ENCODE assay signal across 9 cellular contexts in the genomic region with DNA sequence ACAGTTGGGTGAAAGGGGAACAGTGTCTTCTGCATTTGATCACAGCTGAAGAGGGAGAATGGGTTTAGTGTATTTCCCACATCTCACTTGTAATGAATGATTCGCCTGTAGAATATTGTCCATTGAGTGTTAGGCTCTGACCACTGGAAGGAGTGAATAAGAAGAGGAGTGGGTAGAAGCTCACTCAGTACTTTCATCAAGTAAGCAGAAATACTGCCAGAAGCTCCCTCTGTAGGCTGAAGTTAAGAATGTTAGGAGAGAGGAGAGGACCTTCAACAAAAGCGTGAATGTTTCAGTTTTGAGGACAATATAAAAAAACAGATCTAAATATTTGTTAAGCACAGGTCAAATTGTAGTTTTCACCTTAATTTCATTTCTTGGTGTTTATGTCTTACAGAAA. TPM values are rescaled to one million over a fixed set of nuclear protein-coding genes. Genes with fewer than 3 reads are reported as not detected.
A peak's percentile ranks its signal among the peaks of the same experiment; 100 is the strongest.
DNase-seq lines count a peak whose midpoint lies in the region; FAIRE-seq and TF ChIP-seq lines count a peak whose summit lies in the region.
"Had no signal": no experiment of that assay in that cellular context is flagged by ENCODE, and none has a peak within 500 bp of the region (broad histone marks: within the 10 kb centered on the region; RNA-seq: fewer than 3 reads in every experiment).

No MANE protein-coding gene starts in this region.

- H3F3A ChIP-seq in neural progenitor cell (ENCODE audit: low read depth), result peaks cover 10% of the 10 kb centered on the region

- no peak overlapping the region for H2AFZ ChIP-seq in neural progenitor cell (replicated peaks)

- no peak overlapping the region for H3K4me3 Mint-ChIP-seq in neural progenitor cell

- no peak overlapping the region for H3K4me2 ChIP-seq in neural progenitor cell

- peaks cover 12% of the 10 kb centered on the region for H3K36me3 Mint-ChIP-seq in neural progenitor cell

- no peaks in the 10 kb centered on the region for H3K27me3 Mint-ChIP-seq in neural progenitor cell (ENCODE audit: insufficient read depth, low read depth)

- FAIRE-seq in G401.6 (lab: Jason Lieb, UNC), result peak; percentile 64

- peak; percentile 15 for DNase-seq in MV-4-11 (lab: John Stamatoyannopoulos, UW)
- no peak for DNase-seq in colonic mucosa
- DNase-seq in neural progenitor cell (ENCODE audit: low spot score), result peak; percentile 37
- no peak for DNase-seq in COR-L47 (lab: John Stamatoyannopoulos, UW)
- no peak for DNase-seq in HuH-7.5 (ENCODE audit: low spot score)
- no peak for DNase-seq in posterior cingulate gyrus
- no peak for DNase-seq in activated naive CD4-positive, alpha-beta T cell treated with Interleukin-2 at 50 U/mL for 16 hours

- no peaks in the 10 kb centered on the region for H3K9me3 ChIP-seq in colonic mucosa
- no peaks in the 10 kb centered on the region for H3K9me3 ChIP-seq in neural progenitor cell (ENCODE audit: low read depth)
- H3K9me3 ChIP-seq: SJCRH30 had no signal

- TF ChIP-seq CTCF in colonic mucosa (IDR thresholded peaks at IDR 0.05) (peak; percentile 19), neural progenitor cell (IDR thresholded peaks at IDR 0.05) (peak; percentile 58)

- H3K4me1 Mint-ChIP-seq in neural progenitor cell, result no peaks in the 10 kb centered on the region

- H3K4me1 ChIP-seq in colonic mucosa (no peaks in the 10 kb centered on the region), neural progenitor cell (no peaks in the 10 kb centered on the region)
- H3K4me1 ChIP-seq: SJCRH30 had no signal

- no peak overlapping the region for H3K27ac Mint-ChIP-seq in neural progenitor cell

- H3K4me3 ChIP-seq in colonic mucosa, result no peak overlapping the region
- no peak overlapping the region for H3K4me3 ChIP-seq in neural progenitor cell
- H3K4me3 ChIP-seq: SJCRH30 had no signal

- no peak overlapping the region for H3K27ac ChIP-seq in colonic mucosa
- H3K27ac ChIP-seq in neural progenitor cell, result no peak overlapping the region
- H3K27ac ChIP-seq: SJCRH30 had no signal

- H3K9ac ChIP-seq in colonic mucosa (ENCODE audit: low read depth in 2 of 2, low read length in 2 of 2), result no peak overlapping the region
- H3K9ac ChIP-seq in neural progenitor cell, result no peak overlapping the region

- H4K20me1 ChIP-seq in neural progenitor cell (ENCODE audit: low read depth), result peaks cover 20% of the 10 kb centered on the region

- H3K27me3 ChIP-seq in colonic mucosa (no peaks in the 10 kb centered on the region), neural progenitor cell (no peaks in the 10 kb centered on the region)
- H3K27me3 ChIP-seq: SJCRH30 had no signal

- no peaks in the 10 kb centered on the region for H3K36me3 ChIP-seq in colonic mucosa
- H3K36me3 ChIP-seq in neural progenitor cell, result peaks cover 4% of the 10 kb centered on the region

- H3K79me2 ChIP-seq in neural progenitor cell (ENCODE audit: low read depth), result peaks cover 10% of the 10 kb centered on the region

- intact Hi-C loops in colonic mucosa (cut with DNase I), result no loop called here
- intact Hi-C loops in posterior cingulate gyrus (cut with DNase I), result no loop called here

- peaks cover 1% of the 10 kb centered on the region for H3K9me3 Mint-ChIP-seq in neural progenitor cell

RNA-seq across cellular contexts. Expression of a gene that starts 27.5 kb away (rescaled TPM):
- total RNA-seq in colonic mucosa, result 1 to 10 TPM; 4.3 to 6.0 TPM
- total RNA-seq in neural progenitor cell (ENCODE audit: low replicate concordance), result 11.5 and 19.8 TPM in 2 replicates

Comparison
In these comparisons a context has a peak if more than half of its experiments do, and no peak if none do; other contexts are left out.
1. DNase-seq: peak in MV-4-11 (single experiment) and neural progenitor cell (single experiment); none in colonic mucosa (single experiment), COR-L47 (single experiment), HuH-7.5 (single experiment), posterior cingulate gyrus (0 of 10) and activated naive CD4-positive, alpha-beta T cell treated with Interleukin-2 at 50 U/mL for 16 hours (single experiment).